Comparison of ENCODE assay signal across 22 cellular contexts in genomic region chr2:26666671-26667070, GRCh38. TPM values are rescaled to one million over a fixed set of nuclear protein-coding genes. Genes with fewer than 3 reads are reported as not detected.
"Had no signal": no experiment of that assay in that cellular context is flagged by ENCODE, and none has a peak within 500 bp of the region (broad histone marks: within the 10 kb centered on the region; RNA-seq: fewer than 3 reads in every experiment).

No MANE protein-coding gene starts in this region.

- H3K4me1 ChIP-seq: foreskin keratinocyte, tibial artery had no signal

- H3K4me3 ChIP-seq: cardiac muscle cell, hepatocyte, lung, tibial artery had no signal

- H2AFZ ChIP-seq: hepatocyte had no signal

- H3K27me3 ChIP-seq: cardiac muscle cell, hepatocyte, tibial artery had no signal

- ATAC-seq: foreskin keratinocyte; left lobe of liver; natural killer cell treated with Interleukin-12 subunit alpha and Interleukin-12 subunit beta and Interleukin-15 and Interleukin-18, amount 100 ng/mL, for 72 hours; stimulated activated naive CD8-positive, alpha-beta T cell treated with anti-CD3 and anti-CD28 coated beads, Interleukin-15, Interleukin-2, amounts not matched to agents 100 U/mL and 50 U/mL, for 24 hours; T-helper 17 cell had no signal

- H3K36me3 ChIP-seq: cardiac muscle cell, neutrophil, tibial artery had no signal

- H3K4me2 ChIP-seq: hepatocyte had no signal

- DNase-seq: activated CD4-positive, alpha-beta memory T cell treated with anti-CD3 and anti-CD28 coated beads for 36 hours; activated naive CD4-positive, alpha-beta T cell; activated naive CD8-positive, alpha-beta T cell treated with anti-CD3 and anti-CD28 coated beads for 36 hours; amygdala; dermis blood vessel endothelial cell; foreskin keratinocyte; stimulated activated CD4-positive, alpha-beta T cell treated with anti-CD3 and anti-CD28 coated beads, Interleukin-2, amount 100 ng/mL, for 24 hours; stimulated activated naive CD8-positive, alpha-beta T cell treated with anti-CD3 and anti-CD28 coated beads, Interleukin-15, Interleukin-2, amounts not matched to agents 100 U/mL and 50 U/mL, for 24 hours; substantia nigra; T-helper 17 cell had no signal

- H3K9me3 ChIP-seq: neutrophil, tibial artery had no signal

- H3K79me2 ChIP-seq: hepatocyte had no signal

- H3K27ac ChIP-seq: cardiac muscle cell, epithelial cell of prostate, foreskin keratinocyte, hepatocyte, neutrophil, tibial artery had no signal

RNA-seq across cellular contexts. Expression of gene CIB4, which starts 25.5 kb away (rescaled TPM):
- total RNA-seq: activated CD4-positive, alpha-beta memory T cell treated with anti-CD3 and anti-CD28 coated beads for 36 hours; activated naive CD8-positive, alpha-beta T cell treated with anti-CD3 and anti-CD28 coated beads for 36 hours; cardiac muscle cell; chondrocyte; dermis blood vessel endothelial cell; fibroblast of lung; foreskin keratinocyte; hepatocyte; left lobe of liver; mesothelial cell of epicardium; natural killer cell treated with Interleukin-12 subunit alpha and Interleukin-12 subunit beta and Interleukin-15 and Interleukin-18, amount 100 ng/mL, for 72 hours; posterior vena cava; T-helper 17 cell had no signal
- polyA plus RNA-seq: cardiac muscle cell, fibroblast of lung, foreskin keratinocyte, hepatocyte, lung had no signal

RNA-seq across cellular contexts. Expression of gene KCNK3, which starts 25.9 kb away (rescaled TPM):
- total RNA-seq: activated CD4-positive, alpha-beta memory T cell treated with anti-CD3 and anti-CD28 coated beads for 36 hours; activated naive CD8-positive, alpha-beta T cell treated with anti-CD3 and anti-CD28 coated beads for 36 hours; foreskin keratinocyte; natural killer cell treated with Interleukin-12 subunit alpha and Interleukin-12 subunit beta and Interleukin-15 and Interleukin-18, amount 100 ng/mL, for 72 hours; T-helper 17 cell had no signal
- polyA plus RNA-seq: fibroblast of lung, foreskin keratinocyte had no signal
